In the genomic region with DNA sequence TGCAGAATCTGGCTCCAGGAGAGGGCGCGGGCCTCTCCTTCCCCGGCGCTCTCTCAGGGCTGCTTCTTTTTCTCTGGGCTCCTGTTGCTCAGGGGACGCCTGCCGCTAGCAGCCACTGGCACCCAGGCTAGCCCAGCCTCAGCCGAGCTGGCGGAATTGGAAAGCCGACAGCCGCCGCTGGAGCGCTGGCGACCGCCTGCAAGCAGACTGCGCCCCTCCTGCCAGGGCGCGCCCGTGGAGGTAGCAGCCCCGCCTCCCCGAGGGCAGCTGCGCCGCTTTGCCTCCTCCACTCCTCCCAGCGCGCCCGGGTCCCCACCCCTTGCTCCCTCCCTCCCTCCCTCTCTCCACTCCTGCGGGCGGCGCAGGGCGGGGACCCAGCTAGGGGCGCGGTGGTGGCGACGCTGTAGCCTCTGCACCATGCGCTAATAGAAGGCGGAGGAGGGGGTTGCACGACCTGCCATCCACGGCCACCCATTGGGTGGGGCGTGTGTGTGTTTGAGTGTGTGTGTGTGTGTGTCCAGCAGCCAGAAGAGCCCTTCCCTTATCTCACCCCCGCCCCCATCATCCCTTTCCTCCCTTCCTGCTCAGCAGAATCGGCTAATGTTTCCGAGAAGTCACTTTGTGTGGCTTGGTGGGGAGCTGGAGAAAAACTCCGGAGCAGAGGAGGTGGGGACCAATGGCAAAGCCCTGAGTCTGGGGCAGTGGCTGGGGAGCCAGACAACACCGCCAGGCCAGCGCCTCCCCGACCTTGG, we compare ENCODE assay signal across 1 cellular context.
TF ChIP-seq lines count a peak whose summit lies in the region.

A gene (minus strand): TSS at position 209 of the 752 bp plus-strand sequence. CDS start 64,188 bp downstream, outside the sequence.

TF ChIP-seq in HCT116, 20 proteins besides CTCF, POLR2A, EP300 and RAD21 (continued from another document):
- TF ChIP-seq, protein P1, sequence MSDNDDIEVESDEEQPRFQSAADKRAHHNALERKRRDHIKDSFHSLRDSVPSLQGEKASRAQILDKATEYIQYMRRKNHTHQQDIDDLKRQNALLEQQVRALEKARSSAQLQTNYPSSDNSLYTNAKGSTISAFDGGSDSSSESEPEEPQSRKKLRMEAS (IDR thresholded peaks at IDR 0.05) = no peak
- TF ChIP-seq ZNF274 (IDR thresholded peaks at IDR 0.05; ENCODE audit: low read depth, low read length) (no peak), EGR1 (IDR thresholded peaks at IDR 0.05; ENCODE audit: low read depth) (no peak)
